ENCODE assay signal across 2 cellular contexts in the genomic region with DNA sequence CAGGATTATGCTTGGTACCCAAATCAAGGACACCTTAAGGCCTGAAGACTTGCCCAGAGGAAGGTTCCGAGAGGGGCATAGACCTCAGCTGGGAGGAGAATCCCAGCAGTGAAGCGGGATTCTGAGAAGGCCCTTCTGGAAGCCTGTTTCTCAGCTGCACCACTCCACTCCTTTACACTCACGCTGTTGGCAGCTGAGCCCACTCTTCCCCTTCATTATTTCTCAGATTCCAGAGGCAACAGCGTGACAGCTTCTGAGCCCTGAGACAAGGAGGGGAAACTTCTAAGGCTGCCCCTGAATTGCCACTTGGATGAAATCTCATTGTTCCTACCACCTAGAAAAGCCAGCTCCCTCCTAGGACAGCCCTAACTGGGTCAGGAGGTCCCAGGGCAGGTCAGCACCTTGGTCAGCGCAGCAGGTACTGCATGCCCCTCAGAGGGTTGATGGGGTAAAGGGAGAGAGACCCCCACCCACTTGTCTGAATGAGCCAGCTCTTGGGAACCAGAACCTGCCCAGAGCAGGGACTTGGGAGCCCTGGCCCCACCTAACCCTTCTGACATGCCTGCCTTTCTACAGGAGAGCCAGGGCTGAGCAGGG.
TF ChIP-seq lines count a peak whose summit lies in the region.

No MANE protein-coding gene starts in this region.

TF ChIP-seq in GM23338, 12 proteins besides CTCF, POLR2A, EP300 and RAD21:
- peak; percentile 82 for TF ChIP-seq REST (IDR thresholded peaks at IDR 0.05; ENCODE audit: unreplicated experiment)
- no peak for TF ChIP-seq STAT1 (IDR thresholded peaks at IDR 0.05; ENCODE audit: unreplicated experiment)

TF ChIP-seq in HepG2, 621 proteins besides CTCF, POLR2A, EP300 and RAD21:
- peak; percentile 61 to 91 for TF ChIP-seq REST (IDR thresholded peaks at IDR 0.05; ENCODE audit: borderline replicate concordance in 1 of 2, low read depth in 1 of 2, low read length in 2 of 2)
- TF ChIP-seq ZNF678 (CRISPR knock-in tag; IDR thresholded peaks at IDR 0.05) = no peak
- TF ChIP-seq MIER2 (CRISPR knock-in tag; IDR thresholded peaks at IDR 0.05) = peak; percentile 87
